ENCODE assay signal across 8 cellular contexts in genomic region chr1:207824691-207825090, GRCh38.
DNase-seq lines count a peak whose midpoint lies in the region; ATAC-seq and TF ChIP-seq lines count a peak whose summit lies in the region.

No MANE protein-coding gene starts in this region.

- H4K20me1 ChIP-seq in GM23248 (ENCODE audit: insufficient read depth) = no peaks in the 10 kb centered on the region

- 33 to 38% methylated on average over 3 of the region's 3 CpGs for WGBS in GM23248 (ENCODE audit: low coverage in 1 of 2, low lambda C conversion rate in 2 of 2, missing lambda C conversion rate in 2 of 2), 2 experiments

- H3K4me1 ChIP-seq in GM23248 (ENCODE audit: insufficient read depth) = peaks cover 9% of the 10 kb centered on the region

- peaks cover 15% of the 10 kb centered on the region; the same call in 1 of the 2 replicates for H3F3A ChIP-seq in GM23248 (ENCODE audit: insufficient read depth)

- no peaks in the 10 kb centered on the region for H3K27me3 Mint-ChIP-seq in activated T-cell treated with anti-CD3 and anti-CD28 coated beads, Interleukin-2, amount 50 U/mL, for 72 hours (ENCODE audit: low read depth)

- H3K4me3 ChIP-seq in GM23248 (no peak overlapping the region), fibroblast of villous mesenchyme (ENCODE audit: low read depth, low read length) (no peak overlapping the region), skin epidermis (no peak overlapping the region)

- ATAC-seq in activated T-cell treated with anti-CD3 and anti-CD28 coated beads, Interleukin-2, amount 50 U/mL, for 72 hours (replicated peaks in 1 of 2) = no peak
- ATAC-seq in GM18867 (IDR thresholded peaks at IDR 0.05; ENCODE audit: unreplicated experiment) (no peak), HG02981 (IDR thresholded peaks at IDR 0.05; ENCODE audit: unreplicated experiment) (no peak)

- peak overlapping the region; percentile 81 for H3K9ac ChIP-seq in GM23248

- H3K79me2 ChIP-seq in GM23248 (ENCODE audit: insufficient read depth) = peaks cover 8% of the 10 kb centered on the region; the same call in 1 of the 2 replicates

- peaks cover 92% of the 10 kb centered on the region for H3K4me1 Mint-ChIP-seq in activated T-cell treated with anti-CD3 and anti-CD28 coated beads, Interleukin-2, amount 50 U/mL, for 72 hours (ENCODE audit: low read depth)

- peak overlapping the region; percentile 76 for H2AFZ ChIP-seq in GM23248

- H3K4me2 ChIP-seq in GM23248 (ENCODE audit: unreplicated experiment) = no peak overlapping the region

- H3K9me2 ChIP-seq in GM23248 (ENCODE audit: insufficient read depth) = no peaks in the 10 kb centered on the region

- no peaks in the 10 kb centered on the region for H3K36me3 ChIP-seq in GM23248 (ENCODE audit: low read depth)

- peaks cover 0 to 3% of the 10 kb centered on the region in 2 donors for H3K9me3 Mint-ChIP-seq in activated T-cell treated with anti-CD3 and anti-CD28 coated beads, Interleukin-2, amount 50 U/mL, for 72 hours

- TF ChIP-seq CTCF in fibroblast of villous mesenchyme (IDR thresholded peaks at IDR 0.05; ENCODE audit: insufficient read depth, low read depth, low read length) = no peak

- DNase-seq in GM23248 = peak; percentile 63
- DNase-seq in activated T-cell treated with anti-CD3 and anti-CD28 coated beads, Interleukin-2, amount 50 U/mL, for 72 hours = peak; percentile 25 to 35
- peak; percentile 76 for DNase-seq in fibroblast of villous mesenchyme (ENCODE audit: low read depth)
- DNase-seq in NOMO-1 treated with DMSO at 0.1 percent for 48 hours (lab: John Stamatoyannopoulos, UW; ENCODE audit: unreplicated experiment) = no peak
- DNase-seq in DMS79 (lab: John Stamatoyannopoulos, UW) = no peak

- H3K27ac ChIP-seq in GM23248 (peak overlapping the region; percentile 85), skin epidermis (peak overlapping the region in 20 of 21 experiments; percentile 62 to 93 (median 84))

- peak overlapping the region; percentile 80 to 83 for H3K4me3 Mint-ChIP-seq in activated T-cell treated with anti-CD3 and anti-CD28 coated beads, Interleukin-2, amount 50 U/mL, for 72 hours

- H3K27ac Mint-ChIP-seq in activated T-cell treated with anti-CD3 and anti-CD28 coated beads, Interleukin-2, amount 50 U/mL, for 72 hours = peak overlapping the region; percentile 94

- no peaks in the 10 kb centered on the region for H3K27me3 ChIP-seq in GM23248 (replicated peaks; ENCODE audit: insufficient read depth)

- peaks cover 8 to 10% of the 10 kb centered on the region in 2 donors for H3K36me3 Mint-ChIP-seq in activated T-cell treated with anti-CD3 and anti-CD28 coated beads, Interleukin-2, amount 50 U/mL, for 72 hours (ENCODE audit: insufficient read depth in 2 of 2)

- no peaks in the 10 kb centered on the region for H3K9me3 ChIP-seq in GM23248 (ENCODE audit: low read depth)

- in situ Hi-C loops in GM23248 (cut with MboI) = loop anchor here (5.0 kb wide), 1 partner anchor 43 kb away; no protein-coding TSS in a partner anchor

Comparison
In these comparisons a context has a peak if more than half of its experiments do, and no peak if none do; other contexts are left out.
1. DNase-seq: peak in GM23248 (single experiment), activated T-cell treated with anti-CD3 and anti-CD28 coated beads, Interleukin-2, amount 50 U/mL, for 72 hours (2 of 2) and fibroblast of villous mesenchyme (single experiment); none in NOMO-1 treated with DMSO at 0.1 percent for 48 hours (single experiment) and DMS79 (single experiment).